30 cellular contexts compared by ENCODE assay signal in the genomic region with DNA sequence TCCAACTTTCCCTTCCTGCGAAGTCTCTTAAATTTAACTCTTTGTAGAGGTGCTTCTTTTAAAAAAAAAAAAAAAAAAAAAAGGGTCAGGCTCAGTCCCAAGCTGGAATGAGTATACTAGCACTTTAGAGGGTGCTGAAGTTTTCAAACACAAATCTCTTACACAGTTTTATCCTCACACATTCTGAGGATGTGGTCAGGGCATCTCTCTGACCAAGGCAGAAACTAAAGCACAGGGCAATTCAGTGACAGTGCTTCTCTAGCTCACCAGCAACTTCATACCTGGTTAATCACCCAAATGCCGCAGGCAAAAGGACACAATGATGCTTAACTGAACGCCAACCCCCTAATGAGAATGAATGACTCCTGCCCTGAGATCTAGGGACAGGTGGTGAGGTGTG. TPM values are rescaled to one million over a fixed set of nuclear protein-coding genes. Genes with fewer than 3 reads are reported as not detected.
DNase-seq lines count a peak whose midpoint lies in the region; ATAC-seq and TF ChIP-seq lines count a peak whose summit lies in the region.
"Had no signal": no experiment of that assay in that cellular context is flagged by ENCODE, and none has a peak within 500 bp of the region (broad histone marks: within the 10 kb centered on the region; RNA-seq: fewer than 3 reads in every experiment).

No MANE protein-coding gene starts in this region.

- no peak overlapping the region for H3K4me3 Mint-ChIP-seq in activated T-cell treated with anti-CD3 and anti-CD28 coated beads, Interleukin-2, amount 50 U/mL, for 24 hours
- no peak overlapping the region for H3K4me3 Mint-ChIP-seq in GM23338
- H3K4me3 Mint-ChIP-seq in activated naive CD8-positive, alpha-beta T cell treated with anti-CD3 and anti-CD28 coated beads, Interleukin-2, amount 50 U/mL, for 24 hours = no peak overlapping the region

- no peak overlapping the region for H3K4me3 ChIP-seq in GM23338
- H3K4me3 ChIP-seq in neutrophil (ENCODE audit: low read depth in 1 of 2, low read length in 1 of 2) = no peak overlapping the region
- no peak overlapping the region for H3K4me3 ChIP-seq in heart right ventricle
- H3K4me3 ChIP-seq: cardiac muscle cell, coronary artery, left ventricle myocardium inferior, PC-9, thyroid gland had no signal

- H3K27me3 ChIP-seq in GM23338 (ENCODE audit: insufficient read depth) (no peaks in the 10 kb centered on the region), neutrophil (no peaks in the 10 kb centered on the region), heart right ventricle (no peaks in the 10 kb centered on the region)
- H3K27me3 ChIP-seq: cardiac muscle cell, thyroid gland had no signal

- no peaks in the 10 kb centered on the region for H3K36me3 Mint-ChIP-seq in activated T-cell treated with anti-CD3 and anti-CD28 coated beads, Interleukin-2, amount 50 U/mL, for 24 hours (ENCODE audit: low read depth)
- H3K36me3 Mint-ChIP-seq in GM23338 (ENCODE audit: low read depth) = peaks cover 6% of the 10 kb centered on the region
- no peaks in the 10 kb centered on the region for H3K36me3 Mint-ChIP-seq in activated naive CD8-positive, alpha-beta T cell treated with anti-CD3 and anti-CD28 coated beads, Interleukin-2, amount 50 U/mL, for 24 hours (ENCODE audit: low read depth)

- H3K27ac ChIP-seq in GM23338 (ENCODE audit: low read depth) (no peak overlapping the region), neutrophil (peak overlapping the region; percentile 72), heart right ventricle (no peak overlapping the region)
- H3K27ac ChIP-seq: cardiac muscle cell, coronary artery, left ventricle myocardium inferior, PC-9, thyroid gland had no signal

- no peaks in the 10 kb centered on the region for H3K9me3 Mint-ChIP-seq in activated T-cell treated with anti-CD3 and anti-CD28 coated beads, Interleukin-2, amount 50 U/mL, for 24 hours
- H3K9me3 Mint-ChIP-seq in GM23338 = peaks cover 10% of the 10 kb centered on the region
- H3K9me3 Mint-ChIP-seq in activated naive CD8-positive, alpha-beta T cell treated with anti-CD3 and anti-CD28 coated beads, Interleukin-2, amount 50 U/mL, for 24 hours = peaks cover 6% of the 10 kb centered on the region

- H3K4me2 ChIP-seq in GM23338 = no peak overlapping the region
- H3K4me2 ChIP-seq: PC-9 had no signal

- peak overlapping the region; percentile 85 for H3K27ac Mint-ChIP-seq in activated T-cell treated with anti-CD3 and anti-CD28 coated beads, Interleukin-2, amount 50 U/mL, for 24 hours
- H3K27ac Mint-ChIP-seq in GM23338 = no peak overlapping the region
- H3K27ac Mint-ChIP-seq in activated naive CD8-positive, alpha-beta T cell treated with anti-CD3 and anti-CD28 coated beads, Interleukin-2, amount 50 U/mL, for 24 hours = peak overlapping the region; percentile 3

- no peak for DNase-seq in activated T-cell treated with anti-CD3 and anti-CD28 coated beads, Interleukin-2, amount 50 U/mL, for 24 hours
- DNase-seq in activated T-cell treated with anti-CD3 and anti-CD28 coated beads for 4 hours (no peak), GM23338 (ENCODE audit: low spot score) (no peak), heart right ventricle (no peak), cerebellum (ENCODE audit: low spot score) (no peak)
- no peak for DNase-seq in activated naive CD8-positive, alpha-beta T cell treated with anti-CD3 and anti-CD28 coated beads, Interleukin-2, amount 50 U/mL, for 24 hours
- DNase-seq: activated naive CD4-positive, alpha-beta T cell treated with anti-CD3 and anti-CD28 coated beads, Interleukin-2, amount 50 U/mL, for 16 hours; activated T-cell treated with anti-CD3 and anti-CD28 coated beads, Interleukin-2, amount 50 U/mL, for 48 hours; COR-L47; DMS53; effector memory CD4-positive, alpha-beta T cell; glutamatergic neuron; HCEC 1CT; islet precursor cell; left ventricle myocardium inferior; mesenchymal stem cell; NCI-H1417 treated with DMSO at 0.1 percent for 48 hours; NCI-H2081; NCI-H526; PC-9; right cardiac atrium; stimulated activated CD4-positive, alpha-beta T cell treated with anti-CD3 and anti-CD28 coated beads, Interleukin-2, amount 100 ng/mL, for 24 hours; stimulated activated CD8-positive, alpha-beta memory T cell treated with anti-CD3 and anti-CD28 coated beads, Interleukin-4, amount 100 ng/mL, for 48 hours; thyroid gland had no signal

- no peaks in the 10 kb centered on the region for H4K20me1 ChIP-seq in GM23338 (replicated peaks; ENCODE audit: insufficient read depth)

- H3K79me2 ChIP-seq in GM23338 (replicated peaks; ENCODE audit: insufficient read depth) = no peaks in the 10 kb centered on the region

- H3K9me3 ChIP-seq in neutrophil = no peaks in the 10 kb centered on the region
- H3K9me3 ChIP-seq in heart right ventricle = no peaks in the 10 kb centered on the region
- H3K9me3 ChIP-seq: left ventricle myocardium inferior, thyroid gland had no signal

- no peaks in the 10 kb centered on the region for H3K36me3 ChIP-seq in GM23338 (ENCODE audit: insufficient read depth)
- H3K36me3 ChIP-seq in neutrophil = no peaks in the 10 kb centered on the region
- H3K36me3 ChIP-seq in heart right ventricle = no peaks in the 10 kb centered on the region
- H3K36me3 ChIP-seq: cardiac muscle cell, left ventricle myocardium inferior, thyroid gland had no signal

- intact Hi-C loops in heart right ventricle (cut with DNase I) = loop anchor here in 1 of 10 donors (5.0 kb wide), 1 partner anchor 71 kb away; no protein-coding TSS in a partner anchor

- ATAC-seq in GM23338 = no peak
- peak; percentile 33 for ATAC-seq in activated naive CD8-positive, alpha-beta T cell treated with anti-CD3 and anti-CD28 coated beads, Interleukin-2, amount 50 U/mL, for 24 hours
- no peak for ATAC-seq in heart right ventricle
- ATAC-seq in GM19023 (IDR thresholded peaks at IDR 0.05; ENCODE audit: unreplicated experiment) = no peak
- ATAC-seq: HepG2, right cardiac atrium, SK-N-SH treated with all-trans-retinoic acid at 6 μM for 48 hours had no signal

- no peaks in the 10 kb centered on the region for H3K27me3 Mint-ChIP-seq in activated T-cell treated with anti-CD3 and anti-CD28 coated beads, Interleukin-2, amount 50 U/mL, for 24 hours
- no peaks in the 10 kb centered on the region for H3K27me3 Mint-ChIP-seq in GM23338 (ENCODE audit: insufficient read depth, low read depth, poor library complexity)
- H3K27me3 Mint-ChIP-seq in activated naive CD8-positive, alpha-beta T cell treated with anti-CD3 and anti-CD28 coated beads, Interleukin-2, amount 50 U/mL, for 24 hours = no peaks in the 10 kb centered on the region

- no peaks in the 10 kb centered on the region for H3F3A ChIP-seq in GM23338 (replicated peaks; ENCODE audit: low read depth)

- no peaks in the 10 kb centered on the region for H3K4me1 ChIP-seq in GM23338 (ENCODE audit: insufficient read depth)
- peaks cover 19 to 21% of the 10 kb centered on the region in 2 experiments for H3K4me1 ChIP-seq in neutrophil (ENCODE audit: control insufficient read depth in 1 of 2, insufficient read depth in 1 of 2, low read depth in 1 of 2, low read length in 1 of 2)
- H3K4me1 ChIP-seq in heart right ventricle = peaks cover 0 to 14% (median 0%) of the 10 kb centered on the region in 9 donors

- no peak for TF ChIP-seq CTCF in GM23338 (conservative IDR thresholded peaks at IDR 0.05; ENCODE audit: low read depth in 2 of 2)
- no peak for TF ChIP-seq CTCF in neutrophil (IDR thresholded peaks at IDR 0.05)
- no peak for TF ChIP-seq CTCF in heart right ventricle (IDR thresholded peaks at IDR 0.05)

- WGBS in heart right ventricle, 2 donors = 68% methylated on average over 3 of the region's 3 CpGs

- H2AFZ ChIP-seq in GM23338 = peak overlapping the region; percentile 88; the same call in 1 of the 2 replicates
- H2AFZ ChIP-seq: PC-9 had no signal

- H3K9me2 ChIP-seq in GM23338 (ENCODE audit: insufficient read depth) = no peaks in the 10 kb centered on the region

- H3K4me1 Mint-ChIP-seq in activated T-cell treated with anti-CD3 and anti-CD28 coated beads, Interleukin-2, amount 50 U/mL, for 24 hours (ENCODE audit: low read depth) = peaks cover 21% of the 10 kb centered on the region
- peaks cover 6% of the 10 kb centered on the region; the same call in 2 of the 3 replicates for H3K4me1 Mint-ChIP-seq in GM23338
- H3K4me1 Mint-ChIP-seq in activated naive CD8-positive, alpha-beta T cell treated with anti-CD3 and anti-CD28 coated beads, Interleukin-2, amount 50 U/mL, for 24 hours = peaks cover 18% of the 10 kb centered on the region

TF ChIP-seq in GM23338, 12 proteins besides CTCF, POLR2A, EP300 and RAD21 (continues in another document):
- no peak for TF ChIP-seq STAT1 (IDR thresholded peaks at IDR 0.05; ENCODE audit: unreplicated experiment)
- TF ChIP-seq EZH2 (IDR thresholded peaks at IDR 0.05; ENCODE audit: low read depth, unreplicated experiment) = no peak
- TF ChIP-seq ZNF331 (CRISPR knock-in tag; IDR thresholded peaks at IDR 0.05; ENCODE audit: low read depth) = no peak
- TF ChIP-seq, protein P1, sequence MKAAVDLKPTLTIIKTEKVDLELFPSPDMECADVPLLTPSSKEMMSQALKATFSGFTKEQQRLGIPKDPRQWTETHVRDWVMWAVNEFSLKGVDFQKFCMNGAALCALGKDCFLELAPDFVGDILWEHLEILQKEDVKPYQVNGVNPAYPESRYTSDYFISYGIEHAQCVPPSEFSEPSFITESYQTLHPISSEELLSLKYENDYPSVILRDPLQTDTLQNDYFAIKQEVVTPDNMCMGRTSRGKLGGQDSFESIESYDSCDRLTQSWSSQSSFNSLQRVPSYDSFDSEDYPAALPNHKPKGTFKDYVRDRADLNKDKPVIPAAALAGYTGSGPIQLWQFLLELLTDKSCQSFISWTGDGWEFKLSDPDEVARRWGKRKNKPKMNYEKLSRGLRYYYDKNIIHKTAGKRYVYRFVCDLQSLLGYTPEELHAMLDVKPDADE (IDR thresholded peaks at IDR 0.05) = no peak
- no peak for TF ChIP-seq POLR2AphosphoS5 (IDR thresholded peaks at IDR 0.05; ENCODE audit: low read depth)
- TF ChIP-seq EZH2phosphoT487 (IDR thresholded peaks at IDR 0.05; ENCODE audit: unreplicated experiment) = no peak

RNA-seq across cellular contexts. Expression of a gene that starts 9.8 kb away (rescaled TPM):
- 30.8 and 36.6 TPM in 2 replicates for total RNA-seq in GM23338 (2014; rRNA removed; shearing (Covaris generic))
- polyA plus RNA-seq in GM23338 (2016; fragmentation: Nextera tagmentation; extraction: Ambion mirVana) = 10.1 and 11.4 TPM in 2 replicates
- 10 to 100 TPM in 5 of 10 donors, 1 to 10 TPM in 5; 5.9 to 16.4 (median 9.9) TPM for total RNA-seq in heart right ventricle
- polyA plus RNA-seq in heart right ventricle = 1 to 10 TPM; 6.2 to 8.6 TPM
- total RNA-seq in cerebellum = 20.1 TPM
